8 cellular contexts compared by ENCODE assay signal in genomic region chr18:14178304-14178684, GRCh38. TPM values are rescaled to one million over a fixed set of nuclear protein-coding genes. Genes with fewer than 3 reads are reported as not detected.
A peak's percentile ranks its signal among the peaks of the same experiment; 100 is the strongest.
DNase-seq lines count a peak whose midpoint lies in the region; ATAC-seq and TF ChIP-seq lines count a peak whose summit lies in the region.
"Not testable (repeated sequence)": the region's sequence is repeated elsewhere in the genome, so short reads cannot be mapped to it uniquely, and the experiment has no call there.

No MANE protein-coding gene starts in this region.

- not testable (repeated sequence) for TF ChIP-seq CTCF in OCI-LY3 (IDR thresholded peaks at IDR 0.05; ENCODE audit: low read depth, low read length); breast epithelium (IDR thresholded peaks at IDR 0.05)

- POLR2A ChIA-PET in naive thymus-derived CD4-positive, alpha-beta T cell (lab: Charles Lee): not testable (repeated sequence)

- in situ Hi-C loops in GM23248 (cut with MboI): not testable (repeated sequence)

- not testable (repeated sequence) for H3K9me2 ChIP-seq in GM23248 (ENCODE audit: insufficient read depth)

- not testable (repeated sequence) for ATAC-seq in activated T-helper 17 cell treated with anti-CD3 and anti-CD28 coated beads, Interleukin-2, amount 50 U/mL, for 72 hours (replicated peaks); naive thymus-derived CD4-positive, alpha-beta T cell; stimulated activated naive CD8-positive, alpha-beta T cell treated with anti-CD3 and anti-CD28 coated beads, Interleukin-15, amount 100 ng/mL, for 72 hours

- peak overlapping the region in 4 of 10 experiments; percentile 36 to 61 (median 46); a peak in 2 of 20 replicates for H3K4me3 ChIP-seq in BLaER1 treated with 17β-estradiol and CSF1 and Interleukin-3, amounts not matched to agents 10 nM and 100 nM
- H3K4me3 ChIP-seq in GM23248: peak overlapping the region; percentile 81; the same call in 1 of the 2 replicates
- H3K4me3 ChIP-seq in OCI-LY3 (ENCODE audit: low read length): peak overlapping the region; percentile 92
- H3K4me3 ChIP-seq in breast epithelium: peak overlapping the region in 2 of 3 donors; percentile 55 to 68
- H3K4me3 ChIP-seq in naive thymus-derived CD4-positive, alpha-beta T cell (ENCODE audit: low read length): peak overlapping the region; percentile 55

- not testable (repeated sequence) for H3K9ac ChIP-seq in BLaER1 treated with 17β-estradiol and CSF1 and Interleukin-3, amounts not matched to agents 10 nM and 100 nM; GM23248; OCI-LY3 (ENCODE audit: low read length)

- not testable (repeated sequence) for H4K20me1 ChIP-seq in BLaER1 treated with 17β-estradiol and CSF1 and Interleukin-3, amounts not matched to agents 10 nM and 100 nM; GM23248 (ENCODE audit: insufficient read depth); OCI-LY3 (ENCODE audit: insufficient read depth, low read length)

- peak overlapping the region; percentile 93 for H3K4me3 Mint-ChIP-seq in activated CD4-positive, alpha-beta T cell treated with anti-CD3 and anti-CD28 coated beads, Interleukin-2, amount 10 ng/mL, durations not matched to agents 24 days and 14 days
- peak overlapping the region; percentile 85 for H3K4me3 Mint-ChIP-seq in activated T-helper 17 cell treated with anti-CD3 and anti-CD28 coated beads, Interleukin-2, amount 50 U/mL, for 72 hours
- peak overlapping the region; percentile 80 to 94 (median 89) for H3K4me3 Mint-ChIP-seq in naive thymus-derived CD4-positive, alpha-beta T cell
- H3K4me3 Mint-ChIP-seq in stimulated activated naive CD8-positive, alpha-beta T cell treated with anti-CD3 and anti-CD28 coated beads, Interleukin-15, amount 100 ng/mL, for 72 hours: peak overlapping the region; percentile 94 to 97

- WGBS in GM23248 (ENCODE audit: low coverage in 1 of 2, low lambda C conversion rate in 2 of 2, missing lambda C conversion rate in 2 of 2), 2 experiments: 61 to 69% methylated on average over 11 to 23 of the region's 23 CpGs

- not testable (repeated sequence) for H3F3A ChIP-seq in GM23248 (ENCODE audit: insufficient read depth)

- not testable (repeated sequence) for H3K9me3 ChIP-seq in BLaER1 treated with 17β-estradiol and CSF1 and Interleukin-3, amounts not matched to agents 10 nM and 100 nM (replicated peaks in 1 of 11); GM23248 (ENCODE audit: low read depth); OCI-LY3 (ENCODE audit: insufficient read depth, low read length); breast epithelium; naive thymus-derived CD4-positive, alpha-beta T cell (ENCODE audit: control insufficient read depth in 2 of 3, low read length in 3 of 3)

- DNase-seq in GM23248; activated CD4-positive, alpha-beta T cell treated with anti-CD3 and anti-CD28 coated beads, Interleukin-2, amount 10 ng/mL, durations not matched to agents 24 days and 14 days; breast epithelium (ENCODE audit: low spot score in 2 of 2); stimulated activated naive CD8-positive, alpha-beta T cell treated with anti-CD3 and anti-CD28 coated beads, Interleukin-15, amount 100 ng/mL, for 72 hours: not testable (repeated sequence)
- DNase-seq in naive thymus-derived CD4-positive, alpha-beta T cell: peak in 1 of 9 donors; percentile 8

- H3K4me1 ChIP-seq in BLaER1 treated with 17β-estradiol and CSF1 and Interleukin-3, amounts not matched to agents 10 nM and 100 nM; GM23248 (ENCODE audit: insufficient read depth); OCI-LY3 (ENCODE audit: low read length); breast epithelium; naive thymus-derived CD4-positive, alpha-beta T cell (ENCODE audit: control insufficient read depth in 2 of 2, insufficient read depth in 2 of 2, low read length in 2 of 2): not testable (repeated sequence)

- not testable (repeated sequence) for H3K27ac Mint-ChIP-seq in activated CD4-positive, alpha-beta T cell treated with anti-CD3 and anti-CD28 coated beads, Interleukin-2, amount 10 ng/mL, durations not matched to agents 24 days and 14 days
- peak overlapping the region; percentile 88 for H3K27ac Mint-ChIP-seq in activated T-helper 17 cell treated with anti-CD3 and anti-CD28 coated beads, Interleukin-2, amount 50 U/mL, for 72 hours
- peak overlapping the region in 2 of 9 donors; percentile 6 to 40 for H3K27ac Mint-ChIP-seq in naive thymus-derived CD4-positive, alpha-beta T cell
- peak overlapping the region in 1 of 2 donors; percentile 99 for H3K27ac Mint-ChIP-seq in stimulated activated naive CD8-positive, alpha-beta T cell treated with anti-CD3 and anti-CD28 coated beads, Interleukin-15, amount 100 ng/mL, for 72 hours

- not testable (repeated sequence) for TF ChIP-seq POLR2A in breast epithelium (IDR thresholded peaks at IDR 0.05)

- H3K79me2 ChIP-seq in GM23248 (ENCODE audit: insufficient read depth); OCI-LY3 (ENCODE audit: low read length): not testable (repeated sequence)

- not testable (repeated sequence) for H3K36me3 ChIP-seq in BLaER1 treated with 17β-estradiol and CSF1 and Interleukin-3, amounts not matched to agents 10 nM and 100 nM; GM23248 (ENCODE audit: low read depth); OCI-LY3 (replicated peaks; ENCODE audit: low read depth, low read length); breast epithelium; naive thymus-derived CD4-positive, alpha-beta T cell (ENCODE audit: control insufficient read depth in 2 of 3, insufficient read depth in 3 of 3, low read length in 3 of 3)

- not testable (repeated sequence) for H3K4me1 Mint-ChIP-seq in activated CD4-positive, alpha-beta T cell treated with anti-CD3 and anti-CD28 coated beads, Interleukin-2, amount 10 ng/mL, durations not matched to agents 24 days and 14 days; activated T-helper 17 cell treated with anti-CD3 and anti-CD28 coated beads, Interleukin-2, amount 50 U/mL, for 72 hours; naive thymus-derived CD4-positive, alpha-beta T cell; stimulated activated naive CD8-positive, alpha-beta T cell treated with anti-CD3 and anti-CD28 coated beads, Interleukin-15, amount 100 ng/mL, for 72 hours

- H3K27me3 Mint-ChIP-seq in activated CD4-positive, alpha-beta T cell treated with anti-CD3 and anti-CD28 coated beads, Interleukin-2, amount 10 ng/mL, durations not matched to agents 24 days and 14 days: peaks cover 11% of the 10 kb centered on the region
- H3K27me3 Mint-ChIP-seq in activated T-helper 17 cell treated with anti-CD3 and anti-CD28 coated beads, Interleukin-2, amount 50 U/mL, for 72 hours; stimulated activated naive CD8-positive, alpha-beta T cell treated with anti-CD3 and anti-CD28 coated beads, Interleukin-15, amount 100 ng/mL, for 72 hours: not testable (repeated sequence)
- peaks cover 0 to 19% (median 0%) of the 10 kb centered on the region in 5 donors for H3K27me3 Mint-ChIP-seq in naive thymus-derived CD4-positive, alpha-beta T cell

- not testable (repeated sequence) for H2AFZ ChIP-seq in GM23248; OCI-LY3 (ENCODE audit: low read depth, low read length)

- H3K36me3 Mint-ChIP-seq in activated CD4-positive, alpha-beta T cell treated with anti-CD3 and anti-CD28 coated beads, Interleukin-2, amount 10 ng/mL, durations not matched to agents 24 days and 14 days (ENCODE audit: low read depth); activated T-helper 17 cell treated with anti-CD3 and anti-CD28 coated beads, Interleukin-2, amount 50 U/mL, for 72 hours (ENCODE audit: low read depth); naive thymus-derived CD4-positive, alpha-beta T cell: not testable (repeated sequence)

- intact Hi-C loops in activated CD4-positive, alpha-beta T cell treated with anti-CD3 and anti-CD28 coated beads, Interleukin-2, amount 10 ng/mL, durations not matched to agents 24 days and 14 days (cut with micrococcal nuclease): loop anchor here (2.0 kb wide), 1 partner anchor 239 kb away; no protein-coding TSS in a partner anchor
- intact Hi-C loops in breast epithelium (cut with DNase I; ENCODE audit: low total_unique reads): not testable (repeated sequence)
- intact Hi-C loops in naive thymus-derived CD4-positive, alpha-beta T cell (cut with micrococcal nuclease): loop anchor here (1.0 to 10.0 kb wide), 4 partner anchors 46 to 235 kb away; partner anchors contain the start of gene ZNF519 (in 2 of the 2)

- H3K9me3 Mint-ChIP-seq in activated CD4-positive, alpha-beta T cell treated with anti-CD3 and anti-CD28 coated beads, Interleukin-2, amount 10 ng/mL, durations not matched to agents 24 days and 14 days; activated T-helper 17 cell treated with anti-CD3 and anti-CD28 coated beads, Interleukin-2, amount 50 U/mL, for 72 hours; naive thymus-derived CD4-positive, alpha-beta T cell; stimulated activated naive CD8-positive, alpha-beta T cell treated with anti-CD3 and anti-CD28 coated beads, Interleukin-15, amount 100 ng/mL, for 72 hours: not testable (repeated sequence)

- H3K4me2 ChIP-seq in BLaER1 treated with 17β-estradiol and CSF1 and Interleukin-3, amounts not matched to agents 10 nM and 100 nM: peak overlapping the region in 7 of 11 experiments; percentile 5 to 49 (median 23); a peak in 6 of 22 replicates
- H3K4me2 ChIP-seq in GM23248 (ENCODE audit: unreplicated experiment): not testable (repeated sequence)
- peak overlapping the region; percentile 87 for H3K4me2 ChIP-seq in OCI-LY3 (ENCODE audit: low read length)

- H3K27ac ChIP-seq in BLaER1 treated with 17β-estradiol and CSF1 and Interleukin-3, amounts not matched to agents 10 nM and 100 nM; GM23248; OCI-LY3 (ENCODE audit: low read length); breast epithelium; naive thymus-derived CD4-positive, alpha-beta T cell (ENCODE audit: low read depth, low read length): not testable (repeated sequence)

- not testable (repeated sequence) for H3K27me3 ChIP-seq in BLaER1 treated with 17β-estradiol and CSF1 and Interleukin-3, amounts not matched to agents 10 nM and 100 nM; GM23248 (replicated peaks; ENCODE audit: insufficient read depth); OCI-LY3 (ENCODE audit: low read depth, low read length); breast epithelium; naive thymus-derived CD4-positive, alpha-beta T cell (ENCODE audit: control insufficient read depth in 2 of 2, insufficient read depth in 2 of 2, low read length in 2 of 2)

- CTCF ChIA-PET in naive thymus-derived CD4-positive, alpha-beta T cell (lab: Charles Lee): not testable (repeated sequence)

RNA-seq across cellular contexts. Expression of gene ZNF519, which starts 46.1 kb away (rescaled TPM):
- 1.1 and 2.0 TPM in 2 replicates for total RNA-seq in GM23248 (2014; rRNA removed; shearing (Covaris generic))
- 2.1 and 2.2 TPM in 2 replicates for polyA plus RNA-seq in GM23248 (2016; fragmentation: Nextera tagmentation; extraction: Ambion mirVana)
- 20.9 and 22.5 TPM in 2 replicates for total RNA-seq in activated CD4-positive, alpha-beta T cell treated with anti-CD3 and anti-CD28 coated beads, Interleukin-2, amount 10 ng/mL, durations not matched to agents 24 days and 14 days
- 10 to 100 TPM; 17.4 to 18.4 TPM for total RNA-seq in activated T-helper 17 cell treated with anti-CD3 and anti-CD28 coated beads, Interleukin-2, amount 50 U/mL, for 72 hours
- 10 to 100 TPM in 1 of 3 donors, 1 to 10 TPM in 2; 7.9 to 18.4 (median 9.1) TPM for total RNA-seq in breast epithelium
- total RNA-seq in naive thymus-derived CD4-positive, alpha-beta T cell: 10 to 100 TPM in 4 of 5 experiments, 1 to 10 TPM in 1; 8.4 to 16.5 (median 15.0) TPM
- polyA plus RNA-seq in naive thymus-derived CD4-positive, alpha-beta T cell: 10 to 100 TPM in 1 of 2 donors, 1 to 10 TPM in 1; 6.1 to 10.4 TPM
